Comparison of ENCODE assay signal across 36 cellular contexts in the genomic region with DNA sequence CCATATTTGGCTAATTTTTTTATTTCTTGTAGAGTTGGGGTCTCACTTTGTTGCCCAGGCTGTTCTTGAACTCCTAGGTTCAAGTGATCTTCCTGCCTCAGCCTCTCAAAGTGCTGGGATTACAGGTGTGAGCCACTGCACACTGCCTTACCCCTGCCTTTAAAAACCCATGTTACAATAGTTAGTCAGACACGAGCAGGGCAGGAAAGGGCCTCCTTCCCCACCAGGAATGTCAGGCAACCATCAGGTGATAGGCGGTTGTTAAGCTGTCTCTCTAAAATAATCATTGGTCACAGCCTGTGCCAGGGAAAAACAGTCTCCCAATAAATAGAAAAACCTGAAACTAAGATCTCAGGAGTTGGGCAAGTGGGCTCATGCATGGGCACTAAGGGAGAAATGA. TPM values are rescaled to one million over a fixed set of nuclear protein-coding genes. Genes with fewer than 3 reads are reported as not detected.
"Had no signal": no experiment of that assay in that cellular context is flagged by ENCODE, and none has a peak within 500 bp of the region (broad histone marks: within the 10 kb centered on the region; RNA-seq: fewer than 3 reads in every experiment).

No MANE protein-coding gene starts in this region.

- DNase-seq: heart right ventricle; islet precursor cell; left cardiac atrium; left lung; lower lobe of right lung; mammary epithelial cell; mesenchymal stem cell; naive B cell; natural killer cell; nephron progenitor cell; occipital lobe; psoas muscle; right lobe of liver; stimulated activated CD4-positive, alpha-beta T cell treated with anti-CD3 and anti-CD28 coated beads, Interleukin-12 subunit alpha, Interleukin-12 subunit beta, amount 100 ng/mL, for 4 hours; stimulated activated CD4-positive, alpha-beta T cell treated with anti-CD3 and anti-CD28 coated beads, Interleukin-15, amount 100 ng/mL, for 24 hours; stimulated activated CD4-positive, alpha-beta T cell treated with anti-CD3 and anti-CD28 coated beads, Interleukin-2, amount 100 ng/mL, for 24 hours; stimulated activated CD4-positive, alpha-beta T cell treated with anti-CD3 and anti-CD28 coated beads, Interleukin-4, amount 100 ng/mL, for 24 hours; stimulated activated naive CD4-positive, alpha-beta T cell; uterus had no signal

- H3K4me3 ChIP-seq: heart right ventricle, hepatocyte, left lung, lower lobe of right lung, neural progenitor cell, psoas muscle, right atrium auricular region, right lobe of liver, tibial nerve, uterus had no signal

- H3K4me1 ChIP-seq: heart right ventricle, left lung, lower lobe of right lung, neural progenitor cell, parathyroid adenoma, psoas muscle, right atrium auricular region, right lobe of liver, tibial nerve, uterus had no signal

- H3K27me3 ChIP-seq: hepatocyte, neural progenitor cell, right atrium auricular region, right lobe of liver, tibial nerve, uterus had no signal

- ATAC-seq: heart right ventricle; left cardiac atrium; left lung; lower lobe of right lung; natural killer cell; psoas muscle; right lobe of liver; stimulated activated effector memory CD8-positive, alpha-beta T cell treated with anti-CD3 and anti-CD28 coated beads, Interleukin-12 subunit alpha, Interleukin-12 subunit beta, amount 100 ng/mL, for 72 hours had no signal

- H3K9me3 ChIP-seq: heart right ventricle, left lung, lower lobe of right lung, neutrophil, psoas muscle, right atrium auricular region, right lobe of liver, tibial nerve, uterus had no signal

- H3K36me3 ChIP-seq: heart right ventricle, left lung, lower lobe of right lung, neural progenitor cell, neutrophil, right atrium auricular region, right lobe of liver, tibial nerve, uterus had no signal

- H3K27ac ChIP-seq: heart right ventricle, hepatocyte, left lung, lower lobe of right lung, neural progenitor cell, neutrophil, parathyroid adenoma, psoas muscle, right atrium auricular region, right lobe of liver, tibial nerve, uterus had no signal

RNA-seq across cellular contexts. Expression of gene OR2H2, which starts 8.3 kb away (rescaled TPM):
- total RNA-seq: heart right ventricle, hepatocyte, kidney epithelial cell, left cardiac atrium, left lung, liver, lower lobe of right lung, mammary epithelial cell, mesothelial cell of epicardium, natural killer cell, occipital lobe, osteocyte, posterior vena cava, psoas muscle, right atrium auricular region, right lobe of liver, skeletal muscle tissue, subcutaneous adipose tissue, temporal lobe, tibial nerve, ureter, uterus had no signal
- polyA plus RNA-seq: heart right ventricle, hepatocyte, liver, mammary epithelial cell, psoas muscle had no signal

RNA-seq across cellular contexts. Expression of gene UBD, which starts 33.7 kb away (rescaled TPM):
- total RNA-seq: left cardiac atrium, mammary epithelial cell, mononuclear cell, natural killer cell, osteocyte, right atrium auricular region had no signal
- polyA plus RNA-seq: mammary epithelial cell had no signal
